Comparison of ENCODE assay signal across 8 cellular contexts in genomic region chr6:87700351-87700728, GRCh38. TPM values are rescaled to one million over a fixed set of nuclear protein-coding genes. Genes with fewer than 3 reads are reported as not detected.
DNase-seq lines count a peak whose midpoint lies in the region; ATAC-seq and TF ChIP-seq lines count a peak whose summit lies in the region.

No MANE protein-coding gene starts in this region.

- no peak overlapping the region for H3K27ac ChIP-seq in AG04450 (ENCODE audit: low read depth, low read length)

- ATAC-seq in HG02623 (IDR thresholded peaks at IDR 0.05; ENCODE audit: unreplicated experiment) (no peak), HG03045 (IDR thresholded peaks at IDR 0.05; ENCODE audit: unreplicated experiment) (no peak)

- no peak for DNase-seq in AG04450 (ENCODE audit: low read depth, low spot score)
- no peak for DNase-seq in Jurkat, Clone E6-1 (ENCODE audit: low read depth, low spot score)
- DNase-seq in choroid plexus epithelial cell (ENCODE audit: low read depth): no peak
- DNase-seq in myocyte (ENCODE audit: low read depth): peak; percentile 36
- no peak for DNase-seq in A172 (ENCODE audit: low spot score)
- DNase-seq in SW480 (ENCODE audit: low spot score): no peak

- no peaks in the 10 kb centered on the region for H3K27me3 ChIP-seq in AG04450 (ENCODE audit: control insufficient read depth, insufficient read depth, low read length)

- CTCF ChIA-PET in AG04450 (lab: Charles Lee): interaction anchor here (0.5 to 1.8 kb wide), 5 partner anchors 14 to 307 kb away, joined by 3 to 8 read pairs (median 6); no protein-coding TSS in a partner anchor

- H3K4me3 ChIP-seq in AG04450 (ENCODE audit: low read depth, low read length) (peak overlapping the region; percentile 82), choroid plexus epithelial cell (ENCODE audit: low read depth, low read length) (peak overlapping the region; percentile 84)
- peak overlapping the region; percentile 91 for H3K4me3 ChIP-seq in Jurkat, Clone E6-1 (ENCODE audit: low read length)

- peaks cover 2% of the 10 kb centered on the region; the same call in 1 of the 2 replicates for H3K9me3 ChIP-seq in AG04450 (ENCODE audit: control insufficient read depth, insufficient read depth, low read length)

- TF ChIP-seq CTCF in AG04450 (IDR thresholded peaks at IDR 0.05; ENCODE audit: low read depth, low read length): no peak
- TF ChIP-seq CTCF in choroid plexus epithelial cell (conservative IDR thresholded peaks at IDR 0.05; ENCODE audit: low read depth, low read length): no peak

- POLR2A ChIA-PET in AG04450 (lab: Yijun Ruan, JAX): interaction anchor here (2.4 kb wide), 1 partner anchor 23 kb away, joined by 8 read pairs; no protein-coding TSS in a partner anchor

RNA-seq across cellular contexts. Expression of gene AKIRIN2, which starts 1.7 kb away (rescaled TPM):
- 30.4 and 31.3 TPM in 2 replicates for polyA plus RNA-seq in AG04450 (2011; rRNA removed)
- polyA minus RNA-seq in AG04450 (2011; rRNA and poly(A)+ RNA removed): 20.9 and 35.6 TPM in 2 replicates
- polyA plus RNA-seq in Jurkat, Clone E6-1 (2012; ENCODE audit: insufficient read depth, insufficient read length): 29.3 TPM
- 23.7 and 31.0 TPM in 2 replicates for total RNA-seq in myocyte
- 51.2 TPM for polyA plus RNA-seq in myocyte (2012)
- 13.5 and 16.7 TPM in 2 replicates for total RNA-seq in A172 (2014; rRNA removed; shearing (Covaris generic))
